Comparison of ENCODE assay signal across 23 cellular contexts in genomic region chrX:72348247-72348979, GRCh38. TPM values are rescaled to one million over a fixed set of nuclear protein-coding genes. Genes with fewer than 3 reads are reported as not detected.
DNase-seq lines count a peak whose midpoint lies in the region; ATAC-seq and TF ChIP-seq lines count a peak whose summit lies in the region.
"Had no signal": no experiment of that assay in that cellular context is flagged by ENCODE, and none has a peak within 500 bp of the region (broad histone marks: within the 10 kb centered on the region; RNA-seq: fewer than 3 reads in every experiment).

No MANE protein-coding gene starts in this region.

- CTCF ChIA-PET in activated naive CD4-positive, alpha-beta T cell treated with anti-CD3 and anti-CD28 coated beads for 36 hours (lab: Charles Lee) = no interaction called here
- CTCF ChIA-PET in activated naive CD4-positive, alpha-beta T cell treated with anti-CD3 and anti-CD28 coated beads, Interleukin-2, amount 10 ng/mL, durations not matched to agents 7 days and 5 days (lab: Charles Lee) = no interaction called here

- H3K27me3 Mint-ChIP-seq in activated naive CD4-positive, alpha-beta T cell treated with anti-CD3 and anti-CD28 coated beads for 36 hours (ENCODE audit: low read depth) = no peaks in the 10 kb centered on the region
- no peaks in the 10 kb centered on the region for H3K27me3 Mint-ChIP-seq in activated naive CD4-positive, alpha-beta T cell treated with anti-CD3 and anti-CD28 coated beads, Interleukin-2, amount 10 ng/mL, durations not matched to agents 7 days and 5 days
- H3K27me3 Mint-ChIP-seq in activated naive CD8-positive, alpha-beta T cell treated with anti-CD3 and anti-CD28 coated beads for 36 hours = no peaks in the 10 kb centered on the region
- no peaks in the 10 kb centered on the region for H3K27me3 Mint-ChIP-seq in stimulated activated naive CD8-positive, alpha-beta T cell treated with anti-CD3 and anti-CD28 coated beads, Interleukin-15, amount 100 ng/mL, for 72 hours
- H3K27me3 Mint-ChIP-seq: dendritic cell treated with granulocyte-macrophage colony-stimulating factor and Interleukin-4, amounts not matched to agents 40 ng/mL and 50 ng/mL, for 4 days had no signal

- intact Hi-C loops in activated naive CD4-positive, alpha-beta T cell treated with anti-CD3 and anti-CD28 coated beads for 36 hours (cut with micrococcal nuclease) = loop anchor here (2.0 kb wide), 2 partner anchors 42 to 272 kb away; no protein-coding TSS in a partner anchor

- peak; percentile 76 for ATAC-seq in stimulated activated naive CD8-positive, alpha-beta T cell treated with anti-CD3 and anti-CD28 coated beads, Interleukin-15, amount 100 ng/mL, for 72 hours
- ATAC-seq: HepG2 had no signal

- peak overlapping the region; percentile 51 for H3K4me3 ChIP-seq in OCI-LY3 (ENCODE audit: low read length)
- H3K4me3 ChIP-seq: GM23248, PC-9, prostate gland had no signal

- no peak overlapping the region for H3K9ac ChIP-seq in OCI-LY3 (ENCODE audit: low read length)
- H3K9ac ChIP-seq: GM23248 had no signal

- H3K27me3 ChIP-seq in OCI-LY3 (ENCODE audit: low read depth, low read length) = peaks cover 10% of the 10 kb centered on the region; the same call in 1 of the 2 replicates
- H3K27me3 ChIP-seq: neutrophil had no signal

- peaks cover 14% of the 10 kb centered on the region for H3K4me1 Mint-ChIP-seq in activated naive CD4-positive, alpha-beta T cell treated with anti-CD3 and anti-CD28 coated beads for 36 hours (ENCODE audit: low read depth)
- no peaks in the 10 kb centered on the region for H3K4me1 Mint-ChIP-seq in activated naive CD4-positive, alpha-beta T cell treated with anti-CD3 and anti-CD28 coated beads, Interleukin-2, amount 10 ng/mL, durations not matched to agents 7 days and 5 days
- peaks cover 9% of the 10 kb centered on the region for H3K4me1 Mint-ChIP-seq in activated naive CD8-positive, alpha-beta T cell treated with anti-CD3 and anti-CD28 coated beads for 36 hours
- H3K4me1 Mint-ChIP-seq in stimulated activated naive CD8-positive, alpha-beta T cell treated with anti-CD3 and anti-CD28 coated beads, Interleukin-15, amount 100 ng/mL, for 72 hours = peaks cover 13% of the 10 kb centered on the region

- H3K79me2 ChIP-seq in OCI-LY3 (ENCODE audit: low read length) = no peaks in the 10 kb centered on the region

- H3K27ac Mint-ChIP-seq in activated naive CD4-positive, alpha-beta T cell treated with anti-CD3 and anti-CD28 coated beads for 36 hours = no peak overlapping the region
- no peak overlapping the region for H3K27ac Mint-ChIP-seq in activated naive CD4-positive, alpha-beta T cell treated with anti-CD3 and anti-CD28 coated beads, Interleukin-2, amount 10 ng/mL, durations not matched to agents 7 days and 5 days
- H3K27ac Mint-ChIP-seq in activated naive CD8-positive, alpha-beta T cell treated with anti-CD3 and anti-CD28 coated beads for 36 hours = no peak overlapping the region
- H3K27ac Mint-ChIP-seq in stimulated activated naive CD8-positive, alpha-beta T cell treated with anti-CD3 and anti-CD28 coated beads, Interleukin-15, amount 100 ng/mL, for 72 hours = no peak overlapping the region
- H3K27ac Mint-ChIP-seq: dendritic cell treated with granulocyte-macrophage colony-stimulating factor and Interleukin-4, amounts not matched to agents 40 ng/mL and 50 ng/mL, for 4 days; HFFc6 had no signal

- peaks cover 12% of the 10 kb centered on the region for H3K36me3 ChIP-seq in OCI-LY3 (replicated peaks; ENCODE audit: low read depth, low read length)
- H3K36me3 ChIP-seq: neutrophil, prostate gland had no signal

- H3K27ac ChIP-seq in OCI-LY3 (ENCODE audit: low read length) = no peak overlapping the region
- H3K27ac ChIP-seq: GM23248, neutrophil, PC-9, prostate gland had no signal

- H3K36me3 Mint-ChIP-seq in activated naive CD4-positive, alpha-beta T cell treated with anti-CD3 and anti-CD28 coated beads for 36 hours (ENCODE audit: low read depth) = peaks cover 13% of the 10 kb centered on the region
- H3K36me3 Mint-ChIP-seq in activated naive CD4-positive, alpha-beta T cell treated with anti-CD3 and anti-CD28 coated beads, Interleukin-2, amount 10 ng/mL, durations not matched to agents 7 days and 5 days = peaks cover 6% of the 10 kb centered on the region
- peaks cover 5% of the 10 kb centered on the region for H3K36me3 Mint-ChIP-seq in activated naive CD8-positive, alpha-beta T cell treated with anti-CD3 and anti-CD28 coated beads for 36 hours

- TF ChIP-seq CTCF in OCI-LY3 (IDR thresholded peaks at IDR 0.05; ENCODE audit: low read depth, low read length) = no peak

- H3K9me3 Mint-ChIP-seq in activated naive CD4-positive, alpha-beta T cell treated with anti-CD3 and anti-CD28 coated beads for 36 hours = no peaks in the 10 kb centered on the region
- no peaks in the 10 kb centered on the region for H3K9me3 Mint-ChIP-seq in activated naive CD4-positive, alpha-beta T cell treated with anti-CD3 and anti-CD28 coated beads, Interleukin-2, amount 10 ng/mL, durations not matched to agents 7 days and 5 days
- no peaks in the 10 kb centered on the region for H3K9me3 Mint-ChIP-seq in activated naive CD8-positive, alpha-beta T cell treated with anti-CD3 and anti-CD28 coated beads for 36 hours
- no peaks in the 10 kb centered on the region for H3K9me3 Mint-ChIP-seq in stimulated activated naive CD8-positive, alpha-beta T cell treated with anti-CD3 and anti-CD28 coated beads, Interleukin-15, amount 100 ng/mL, for 72 hours
- H3K9me3 Mint-ChIP-seq: dendritic cell treated with granulocyte-macrophage colony-stimulating factor and Interleukin-4, amounts not matched to agents 40 ng/mL and 50 ng/mL, for 4 days; HFFc6 had no signal

- peaks cover 23% of the 10 kb centered on the region for H3K4me1 ChIP-seq in OCI-LY3 (ENCODE audit: low read length)
- H3K4me1 ChIP-seq: prostate gland had no signal

- H2AFZ ChIP-seq in OCI-LY3 (ENCODE audit: low read depth, low read length) = no peak overlapping the region
- H2AFZ ChIP-seq: GM23248, PC-9 had no signal

- H3K4me2 ChIP-seq in OCI-LY3 (ENCODE audit: low read length) = peak overlapping the region; percentile 79
- H3K4me2 ChIP-seq: PC-9 had no signal

- H3K4me3 Mint-ChIP-seq in activated naive CD4-positive, alpha-beta T cell treated with anti-CD3 and anti-CD28 coated beads for 36 hours = no peak overlapping the region
- H3K4me3 Mint-ChIP-seq in activated naive CD4-positive, alpha-beta T cell treated with anti-CD3 and anti-CD28 coated beads, Interleukin-2, amount 10 ng/mL, durations not matched to agents 7 days and 5 days = no peak overlapping the region
- no peak overlapping the region for H3K4me3 Mint-ChIP-seq in activated naive CD8-positive, alpha-beta T cell treated with anti-CD3 and anti-CD28 coated beads for 36 hours
- no peak overlapping the region for H3K4me3 Mint-ChIP-seq in stimulated activated naive CD8-positive, alpha-beta T cell treated with anti-CD3 and anti-CD28 coated beads, Interleukin-15, amount 100 ng/mL, for 72 hours
- H3K4me3 Mint-ChIP-seq: dendritic cell treated with granulocyte-macrophage colony-stimulating factor and Interleukin-4, amounts not matched to agents 40 ng/mL and 50 ng/mL, for 4 days; HFFc6 had no signal

- peak; percentile 21 for DNase-seq in activated naive CD4-positive, alpha-beta T cell treated with anti-CD3 and anti-CD28 coated beads for 36 hours
- no peak for DNase-seq in activated naive CD4-positive, alpha-beta T cell treated with anti-CD3 and anti-CD28 coated beads, Interleukin-2, amount 10 ng/mL, durations not matched to agents 7 days and 5 days
- peak; percentile 0 for DNase-seq in activated naive CD8-positive, alpha-beta T cell treated with anti-CD3 and anti-CD28 coated beads for 36 hours
- peak in 1 of 2 donors; percentile 8 for DNase-seq in stimulated activated naive CD8-positive, alpha-beta T cell treated with anti-CD3 and anti-CD28 coated beads, Interleukin-15, amount 100 ng/mL, for 72 hours
- no peak for DNase-seq in T-helper 9 cell
- no peak for DNase-seq in NCI-H1930 (lab: John Stamatoyannopoulos, UW)
- DNase-seq: activated effector memory CD4-positive, alpha-beta T cell treated with Interleukin-2 at 50 U/mL for 16 hours; C1 segment of cervical spinal cord; Calu3; GM23248; HFFc6; NCI-H1092 treated with DMSO at 0.1 percent for 48 hours; NCI-H2029; NCI-H226; PC-9; SHP77 treated with DMSO at 0.1 percent for 48 hours had no signal

- peaks cover 21% of the 10 kb centered on the region for H4K20me1 ChIP-seq in OCI-LY3 (ENCODE audit: insufficient read depth, low read length)

- no peaks in the 10 kb centered on the region for H3K9me3 ChIP-seq in OCI-LY3 (ENCODE audit: insufficient read depth, low read length)
- H3K9me3 ChIP-seq: neutrophil, prostate gland had no signal

RNA-seq across cellular contexts. Expression of gene CITED1, which starts 42.7 kb away (rescaled TPM):
- total RNA-seq in activated naive CD4-positive, alpha-beta T cell treated with anti-CD3 and anti-CD28 coated beads for 36 hours = not detected
- total RNA-seq in activated naive CD8-positive, alpha-beta T cell treated with anti-CD3 and anti-CD28 coated beads for 36 hours = not detected
- total RNA-seq: Calu3, GM23248, HepG2, kidney epithelial cell, lung microvascular endothelial cell, PC-9 had no signal

Comparison
In these comparisons a context has a peak if more than half of its experiments do, and no peak if none do; other contexts are left out.
1. DNase-seq: peak in activated naive CD4-positive, alpha-beta T cell treated with anti-CD3 and anti-CD28 coated beads for 36 hours (single experiment) and activated naive CD8-positive, alpha-beta T cell treated with anti-CD3 and anti-CD28 coated beads for 36 hours (single experiment); none in activated naive CD4-positive, alpha-beta T cell treated with anti-CD3 and anti-CD28 coated beads, Interleukin-2, amount 10 ng/mL, durations not matched to agents 7 days and 5 days (single experiment), T-helper 9 cell (single experiment) and NCI-H1930 (0 of 2).